21 cellular contexts compared by ENCODE assay signal in the genomic region with DNA sequence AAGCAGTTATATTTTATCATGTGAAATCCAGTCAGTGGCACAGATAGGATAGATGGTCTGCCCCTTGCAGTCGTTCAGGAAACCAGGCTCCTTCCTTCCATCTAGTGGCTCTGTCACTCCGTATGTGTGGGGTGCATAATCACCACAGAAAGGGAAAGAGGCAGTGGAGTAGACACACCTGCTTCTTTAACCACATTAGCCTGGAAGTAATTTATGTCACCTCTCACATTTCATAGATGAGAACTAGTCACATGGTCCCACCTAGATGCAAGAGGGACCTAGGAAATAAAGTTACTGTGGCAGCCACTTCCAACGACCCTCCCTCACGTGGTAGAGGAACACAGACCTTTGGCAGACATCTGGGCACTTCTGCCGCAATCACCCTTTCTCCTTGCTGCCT. TPM values are rescaled to one million over a fixed set of nuclear protein-coding genes. Genes with fewer than 3 reads are reported as not detected.
DNase-seq lines count a peak whose midpoint lies in the region; ATAC-seq and TF ChIP-seq lines count a peak whose summit lies in the region.
"Had no signal": no experiment of that assay in that cellular context is flagged by ENCODE, and none has a peak within 500 bp of the region (broad histone marks: within the 10 kb centered on the region; RNA-seq: fewer than 3 reads in every experiment).

No MANE protein-coding gene starts in this region.

- CTCF ChIA-PET in SK-N-SH (lab: Yijun Ruan, JAX): interaction anchor here (1.5 kb wide), 1 partner anchor 38 kb away, joined by 4 read pairs; no protein-coding TSS in a partner anchor
- CTCF ChIA-PET in Caco-2 (lab: Charles Lee): no interaction called here

- TF ChIP-seq CTCF in SK-N-SH (IDR thresholded peaks at IDR 0.05) (no peak), endodermal cell (conservative IDR thresholded peaks at IDR 0.05) (no peak), Caco-2 (IDR thresholded peaks at IDR 0.05; ENCODE audit: insufficient read depth in 1 of 2, low read depth in 1 of 2, low read length in 1 of 2, severe bottlenecking in 1 of 2, unreplicated experiment in 1 of 2) (no peak)

- no peak overlapping the region for H3K4me2 ChIP-seq in SK-N-SH

- no peak overlapping the region for H3K27ac Mint-ChIP-seq in stimulated activated effector memory CD8-positive, alpha-beta T cell treated with anti-CD3 and anti-CD28 coated beads, Interleukin-12 subunit alpha, Interleukin-12 subunit beta, amount 100 ng/mL, for 72 hours
- no peak overlapping the region for H3K27ac Mint-ChIP-seq in endodermal cell
- no peak overlapping the region for H3K27ac Mint-ChIP-seq in Caco-2 (ENCODE audit: unreplicated experiment)
- H3K27ac Mint-ChIP-seq: dendritic cell treated with granulocyte-macrophage colony-stimulating factor and Interleukin-4, amounts not matched to agents 40 ng/mL and 50 ng/mL, for 4 days; IgD-negative memory B cell; memory B cell had no signal

- H3K27me3 Mint-ChIP-seq in endodermal cell (ENCODE audit: insufficient read depth): no peaks in the 10 kb centered on the region
- no peaks in the 10 kb centered on the region for H3K27me3 Mint-ChIP-seq in Caco-2 (ENCODE audit: insufficient read depth, unreplicated experiment)

- DNase-seq in SK-N-SH (peak; percentile 48), NCI-H1436 (lab: John Stamatoyannopoulos, UW) (peak; percentile 64), NCI-H82 (lab: John Stamatoyannopoulos, UW) (peak; percentile 90), endodermal cell (no peak), Caco-2 (no peak), Right ventricle myocardium inferior (ENCODE audit: missing footprints) (no peak)
- no peak for DNase-seq in stimulated activated effector memory CD8-positive, alpha-beta T cell treated with anti-CD3 and anti-CD28 coated beads, Interleukin-12 subunit alpha, Interleukin-12 subunit beta, amount 100 ng/mL, for 72 hours (ENCODE audit: low spot score in 2 of 2)
- DNase-seq: activated CD4-positive, CD25-positive, alpha-beta regulatory T cell; activated T-cell treated with anti-CD3 and anti-CD28 coated beads, Interleukin-2, amount 50 U/mL, for 72 hours; Calu3; NK-92 treated with Interleukin-12 subunit alpha and Interleukin-12 subunit beta, amount 100 ng/mL, for 24 hours; stimulated activated CD4-positive, alpha-beta T cell treated with anti-CD3 and anti-CD28 coated beads, Interleukin-12 subunit alpha, Interleukin-12 subunit beta, amount 100 ng/mL, for 4 hours; upper lobe of left lung had no signal

- H3F3A ChIP-seq in SK-N-SH (replicated peaks; ENCODE audit: insufficient read depth): no peaks in the 10 kb centered on the region

- H3K4me1 Mint-ChIP-seq in stimulated activated effector memory CD8-positive, alpha-beta T cell treated with anti-CD3 and anti-CD28 coated beads, Interleukin-12 subunit alpha, Interleukin-12 subunit beta, amount 100 ng/mL, for 72 hours: no peaks in the 10 kb centered on the region
- H3K4me1 Mint-ChIP-seq in endodermal cell (peaks cover 24% of the 10 kb centered on the region), Caco-2 (ENCODE audit: low read depth, unreplicated experiment) (peaks cover 17% of the 10 kb centered on the region)
- H3K4me1 Mint-ChIP-seq: IgD-negative memory B cell, memory B cell had no signal

- no peak overlapping the region for H2AFZ ChIP-seq in SK-N-SH (ENCODE audit: low read depth)

- peak; percentile 32; the same call in 1 of the 2 replicates for TF ChIP-seq RAD21 in SK-N-SH (IDR thresholded peaks at IDR 0.05; ENCODE audit: low read length)

- POLR2A ChIA-PET in SK-N-SH (lab: Yijun Ruan, JAX): no interaction called here
- POLR2A ChIA-PET in Caco-2 (lab: Charles Lee): no interaction called here

- H3K9me3 Mint-ChIP-seq in stimulated activated effector memory CD8-positive, alpha-beta T cell treated with anti-CD3 and anti-CD28 coated beads, Interleukin-12 subunit alpha, Interleukin-12 subunit beta, amount 100 ng/mL, for 72 hours: no peaks in the 10 kb centered on the region
- H3K9me3 Mint-ChIP-seq in endodermal cell (peaks cover 13% of the 10 kb centered on the region), Caco-2 (ENCODE audit: unreplicated experiment) (no peaks in the 10 kb centered on the region)
- H3K9me3 Mint-ChIP-seq: activated T-cell treated with anti-CD3 and anti-CD28 coated beads, Interleukin-2, amount 50 U/mL, for 72 hours; dendritic cell treated with granulocyte-macrophage colony-stimulating factor and Interleukin-4, amounts not matched to agents 40 ng/mL and 50 ng/mL, for 4 days; memory B cell had no signal

- H3K27me3 ChIP-seq in SK-N-SH (ENCODE audit: insufficient read depth) (no peaks in the 10 kb centered on the region), endodermal cell (ENCODE audit: control insufficient read depth, insufficient read depth, low read length, poor library complexity, severe bottlenecking) (no peaks in the 10 kb centered on the region), Caco-2 (replicated peaks; ENCODE audit: control insufficient read depth, insufficient read depth, low read length) (no peaks in the 10 kb centered on the region)
- H3K27me3 ChIP-seq: ascending aorta, upper lobe of left lung had no signal

- H3K4me3 Mint-ChIP-seq in stimulated activated effector memory CD8-positive, alpha-beta T cell treated with anti-CD3 and anti-CD28 coated beads, Interleukin-12 subunit alpha, Interleukin-12 subunit beta, amount 100 ng/mL, for 72 hours: no peak overlapping the region
- no peak overlapping the region for H3K4me3 Mint-ChIP-seq in endodermal cell
- no peak overlapping the region for H3K4me3 Mint-ChIP-seq in Caco-2 (ENCODE audit: unreplicated experiment)
- H3K4me3 Mint-ChIP-seq: dendritic cell treated with granulocyte-macrophage colony-stimulating factor and Interleukin-4, amounts not matched to agents 40 ng/mL and 50 ng/mL, for 4 days; IgD-negative memory B cell; memory B cell had no signal

- H3K27ac ChIP-seq in SK-N-SH (ENCODE audit: low read depth in 2 of 2, low read length in 1 of 2) (0 out of 4 replicates have a peak overlapping the region, but pooled peaks of 1 of the 2 experiments have one; percentile 28), endodermal cell (ENCODE audit: low read depth, low read length) (no peak overlapping the region)
- H3K27ac ChIP-seq: ascending aorta, SK-N-MC, upper lobe of left lung had no signal

- H3K9me2 ChIP-seq in SK-N-SH: no peaks in the 10 kb centered on the region

- ATAC-seq in SK-N-SH treated with all-trans-retinoic acid at 6 μM for 48 hours (no peak), Right ventricle myocardium inferior (no peak)
- ATAC-seq in stimulated activated effector memory CD8-positive, alpha-beta T cell treated with anti-CD3 and anti-CD28 coated beads, Interleukin-12 subunit alpha, Interleukin-12 subunit beta, amount 100 ng/mL, for 72 hours: peak; percentile 26
- ATAC-seq: activated T-cell treated with anti-CD3 and anti-CD28 coated beads, Interleukin-2, amount 50 U/mL, for 72 hours had no signal

- H3K4me1 ChIP-seq in SK-N-SH (ENCODE audit: control insufficient read depth in 1 of 2, insufficient read depth in 2 of 2, low read depth in 1 of 2, low read length in 1 of 2): peaks cover 0 to 8% of the 10 kb centered on the region in 2 experiments; a peak in 2 of 4 replicates
- H3K4me1 ChIP-seq in endodermal cell (ENCODE audit: control insufficient read depth, insufficient read depth, low read length): no peaks in the 10 kb centered on the region
- H3K4me1 ChIP-seq in Caco-2: peaks cover 13% of the 10 kb centered on the region
- H3K4me1 ChIP-seq: ascending aorta, upper lobe of left lung had no signal

- H3K9ac ChIP-seq in SK-N-SH (no peak overlapping the region), endodermal cell (ENCODE audit: extremely low read depth, low read length, poor library complexity, severe bottlenecking) (no peak overlapping the region)

- H4K20me1 ChIP-seq in SK-N-SH (ENCODE audit: insufficient read depth): no peaks in the 10 kb centered on the region

- 61% methylated on average over 5 of the region's 5 CpGs for WGBS in SK-N-SH (ENCODE audit: low lambda C conversion rate)
- 78 to 82% methylated on average over 4 to 5 of the region's 5 CpGs for WGBS in endodermal cell (ENCODE audit: insufficient coverage in 1 of 2, insufficient read length in 1 of 2), 2 experiments

- intact Hi-C loops in Caco-2 (cut with micrococcal nuclease; ENCODE audit: unreplicated experiment): no loop called here
- intact Hi-C loops in Right ventricle myocardium inferior (cut with DNase I): no loop called here

- BruUV-seq in Caco-2 (replicated peaks; lab: Mats Ljungman, UMichigan): no TSS peak

- H3K36me3 ChIP-seq in SK-N-SH (replicated peaks in 1 of 2; ENCODE audit: control insufficient read depth in 1 of 2, insufficient read depth in 2 of 2, low read length in 1 of 2) (no peaks in the 10 kb centered on the region), endodermal cell (ENCODE audit: control insufficient read depth, insufficient read depth, low read length) (no peaks in the 10 kb centered on the region), Caco-2 (ENCODE audit: control insufficient read depth, insufficient read depth, low read length) (no peaks in the 10 kb centered on the region)
- H3K36me3 ChIP-seq: ascending aorta, upper lobe of left lung had no signal

- H3K9me3 ChIP-seq in SK-N-SH: 0 out of 2 replicates have a peak, but pooled peaks cover 5% of the 10 kb centered on the region
- H3K9me3 ChIP-seq in endodermal cell (ENCODE audit: control insufficient read depth, low read length): peaks cover 4% of the 10 kb centered on the region
- H3K9me3 ChIP-seq in Caco-2: no peaks in the 10 kb centered on the region
- H3K9me3 ChIP-seq: ascending aorta, upper lobe of left lung had no signal

- no peaks in the 10 kb centered on the region for H3K79me2 ChIP-seq in SK-N-SH (ENCODE audit: insufficient read depth)

- no peak overlapping the region for H3K4me3 ChIP-seq in SK-N-SH (ENCODE audit: low read depth in 2 of 2, low read length in 1 of 2)
- H3K4me3 ChIP-seq in endodermal cell (ENCODE audit: low read length): no peak overlapping the region
- no peak overlapping the region for H3K4me3 ChIP-seq in Caco-2 (ENCODE audit: low read depth, low read length)
- H3K4me3 ChIP-seq: ascending aorta, SK-N-MC, upper lobe of left lung had no signal

- TF ChIP-seq EP300 in SK-N-SH (IDR thresholded peaks at IDR 0.05; ENCODE audit: borderline replicate concordance in 1 of 2, low read depth in 1 of 2, low read length in 1 of 2): no peak

- no peaks in the 10 kb centered on the region for H3K36me3 Mint-ChIP-seq in stimulated activated effector memory CD8-positive, alpha-beta T cell treated with anti-CD3 and anti-CD28 coated beads, Interleukin-12 subunit alpha, Interleukin-12 subunit beta, amount 100 ng/mL, for 72 hours
- H3K36me3 Mint-ChIP-seq in endodermal cell (ENCODE audit: low read depth) (peaks cover 5% of the 10 kb centered on the region), Caco-2 (ENCODE audit: insufficient read depth, unreplicated experiment) (peaks cover 5% of the 10 kb centered on the region)
- H3K36me3 Mint-ChIP-seq: memory B cell had no signal

RNA-seq across cellular contexts. Expression of a gene that starts 14.2 kb away (rescaled TPM):
- polyA plus RNA-seq in SK-N-SH (2012; rRNA removed): not detected in 2 replicates
- not detected in 2 replicates for polyA plus RNA-seq in SK-N-SH (2012; cell fraction: cytosol; rRNA removed)
- polyA plus RNA-seq in SK-N-SH (2012; cell fraction: nucleus; rRNA removed): not detected in 2 replicates
- total RNA-seq in endodermal cell (not detected), Caco-2 (2022) (not detected in 2 replicates), Right ventricle myocardium inferior (not detected)
- not detected for polyA plus RNA-seq in endodermal cell (2013, experiment 1 of 2)
- not detected for polyA plus RNA-seq in endodermal cell (2013, experiment 2 of 2)
- total RNA-seq: A673; activated T-cell treated with anti-CD3 and anti-CD28 coated beads, Interleukin-2, amount 50 U/mL, for 72 hours; ascending aorta; Calu3; osteoblast; upper lobe of left lung had no signal
- polyA plus RNA-seq: IgD-negative memory B cell had no signal

RNA-seq across cellular contexts. Expression of a gene that starts 15.5 kb away (rescaled TPM):
- polyA plus RNA-seq in SK-N-SH (2012; rRNA removed): not detected in 2 replicates
- not detected in 2 replicates for polyA plus RNA-seq in SK-N-SH (2012; cell fraction: cytosol; rRNA removed)
- not detected in 2 replicates for polyA plus RNA-seq in SK-N-SH (2012; cell fraction: nucleus; rRNA removed)
- not detected for total RNA-seq in endodermal cell
- not detected for polyA plus RNA-seq in endodermal cell (2013, experiment 1 of 2)
- not detected for polyA plus RNA-seq in endodermal cell (2013, experiment 2 of 2)
- total RNA-seq in Caco-2 (2022): not detected in 2 replicates
- not detected for total RNA-seq in Right ventricle myocardium inferior
- total RNA-seq: A673; activated T-cell treated with anti-CD3 and anti-CD28 coated beads, Interleukin-2, amount 50 U/mL, for 72 hours; ascending aorta; Calu3; osteoblast; upper lobe of left lung had no signal
- polyA plus RNA-seq: IgD-negative memory B cell had no signal

Comparison
In these comparisons a context has a peak if more than half of its experiments do, and no peak if none do; other contexts are left out.
1. DNase-seq: peak in SK-N-SH (single experiment), NCI-H1436 (single experiment) and NCI-H82 (single experiment); none in stimulated activated effector memory CD8-positive, alpha-beta T cell treated with anti-CD3 and anti-CD28 coated beads, Interleukin-12 subunit alpha, Interleukin-12 subunit beta, amount 100 ng/mL, for 72 hours (0 of 2), endodermal cell (single experiment), Caco-2 (0 of 2) and Right ventricle myocardium inferior (single experiment).